ENCODE assay signal across 1 cellular context in genomic region chr10:11598749-11599396, GRCh38.
TF ChIP-seq lines count a peak whose summit lies in the region.

No MANE protein-coding gene starts in this region.

TF ChIP-seq in HEK293, 187 proteins besides CTCF, POLR2A, EP300 and RAD21 (continued from another document):
- 0 out of 2 replicates have a peak, but pooled peaks have one; percentile 52 for TF ChIP-seq PATZ1 (tag by site-specific recombination; IDR thresholded peaks at IDR 0.05)
- peak; percentile 67; the same call in 1 of the 2 replicates for TF ChIP-seq ZNF660 (tag by site-specific recombination; IDR thresholded peaks at IDR 0.05)
- TF ChIP-seq ZNF184 (tag by site-specific recombination; IDR thresholded peaks at IDR 0.05), result peak; percentile 22; the same call in 1 of the 2 replicates
- TF ChIP-seq ZSCAN23 (tag by site-specific recombination; IDR thresholded peaks at IDR 0.05), result 0 out of 2 replicates have a peak, but pooled peaks have one; percentile 60
- TF ChIP-seq TSHZ1 (tag by site-specific recombination; IDR thresholded peaks at IDR 0.05; ENCODE audit: borderline replicate concordance), result no peak
- no peak for TF ChIP-seq AEBP2 (tag by site-specific recombination; IDR thresholded peaks at IDR 0.05; ENCODE audit: borderline replicate concordance)
- TF ChIP-seq GFI1B (tag by site-specific recombination; IDR thresholded peaks at IDR 0.05), result no peak
- TF ChIP-seq ZBTB44 (tag by site-specific recombination; IDR thresholded peaks at IDR 0.05), result peak; percentile 80
